ENCODE assay signal across 10 cellular contexts in genomic region chr9:123335227-123335985, GRCh38. TPM values are rescaled to one million over a fixed set of nuclear protein-coding genes. Genes with fewer than 3 reads are reported as not detected.
DNase-seq lines count a peak whose midpoint lies in the region; ATAC-seq, FAIRE-seq and TF ChIP-seq lines count a peak whose summit lies in the region.
"Had no signal": no experiment of that assay in that cellular context is flagged by ENCODE, and none has a peak within 500 bp of the region (broad histone marks: within the 10 kb centered on the region; RNA-seq: fewer than 3 reads in every experiment).

No MANE protein-coding gene starts in this region.

- no peak overlapping the region for H4K5ac ChIP-seq in H1 (ENCODE audit: insufficient read length, low read depth, low read length)

- peaks cover 59% of the 10 kb centered on the region for H3K4me1 Mint-ChIP-seq in stimulated activated naive CD8-positive, alpha-beta T cell treated with anti-CD3 and anti-CD28 coated beads, Interleukin-15, amount 100 ng/mL, for 72 hours

- H3K4ac ChIP-seq in H1 (replicated peaks; ENCODE audit: insufficient read length, low read depth, low read length): no peak overlapping the region

- ATAC-seq in stimulated activated naive CD8-positive, alpha-beta T cell treated with anti-CD3 and anti-CD28 coated beads, Interleukin-15, amount 100 ng/mL, for 72 hours: no peak

- H3K36me3 ChIP-seq in H1 (ENCODE audit: control insufficient read depth in 2 of 4, insufficient read depth in 4 of 4, low read length in 3 of 4) (no peaks in the 10 kb centered on the region), neural cell (ENCODE audit: insufficient read depth, low read length) (no peaks in the 10 kb centered on the region), BE2C (no peaks in the 10 kb centered on the region)
- H3K36me3 ChIP-seq: HAP-1 had no signal

- TF ChIP-seq CTCF in AG09319 (IDR thresholded peaks at IDR 0.05; ENCODE audit: low read depth, low read length) (no peak), H1 (IDR thresholded peaks at IDR 0.05; ENCODE audit: control extremely low read depth in 1 of 3, insufficient read depth in 1 of 3, low read depth in 1 of 3, low read length in 3 of 3) (no peak), neural cell (IDR thresholded peaks at IDR 0.05; ENCODE audit: poor library complexity, severe bottlenecking) (no peak), BE2C (IDR thresholded peaks at IDR 0.05; ENCODE audit: low read depth, low read length) (no peak)

- H3K79me2 ChIP-seq in H1 (ENCODE audit: control insufficient read depth in 1 of 2, insufficient read depth in 2 of 2, low read length in 2 of 2) (no peaks in the 10 kb centered on the region), neural cell (replicated peaks; ENCODE audit: insufficient read depth, low read length) (no peaks in the 10 kb centered on the region)

- no peak overlapping the region for H2AK5ac ChIP-seq in H1 (ENCODE audit: low read depth, low read length)

- H4K20me1 ChIP-seq in H1 (replicated peaks in 1 of 2; ENCODE audit: control insufficient read depth in 1 of 2, insufficient read depth in 2 of 2, low read length in 2 of 2): no peaks in the 10 kb centered on the region
- no peaks in the 10 kb centered on the region for H4K20me1 ChIP-seq in neural cell (ENCODE audit: insufficient read depth)

- H3K27ac ChIP-seq in H1 (ENCODE audit: low read depth, low read length) (no peak overlapping the region), neural cell (ENCODE audit: low read length) (no peak overlapping the region)

- TF ChIP-seq EP300 in H1 (IDR thresholded peaks at IDR 0.05; ENCODE audit: borderline replicate concordance in 1 of 2, low read depth in 2 of 2, low read length in 2 of 2) (no peak), neural cell (conservative IDR thresholded peaks at IDR 0.05; ENCODE audit: poor library complexity, severe bottlenecking) (no peak)

- DNase-seq in AG09319 (ENCODE audit: extremely low read depth, low read depth) (peak; percentile 28), NCI-H187 treated with DMSO at 0.1 percent for 48 hours (lab: John Stamatoyannopoulos, UW) (peak; percentile 51), H1 (ENCODE audit: low read depth in 1 of 2, low spot score in 2 of 2) (no peak), BE2C (no peak), COR-L47 (lab: John Stamatoyannopoulos, UW) (no peak), NCI-H748 treated with DMSO at 0.1 percent for 48 hours (lab: John Stamatoyannopoulos, UW) (no peak)
- no peak for DNase-seq in stimulated activated naive CD8-positive, alpha-beta T cell treated with anti-CD3 and anti-CD28 coated beads, Interleukin-15, amount 100 ng/mL, for 72 hours
- DNase-seq: NCI-H1092 had no signal

- H4K91ac ChIP-seq in H1 (replicated peaks; ENCODE audit: insufficient read length, low read length): no peak overlapping the region

- POLR2A ChIA-PET in H1 (lab: Charles Lee; ENCODE audit: partially characterized antibody): interaction anchor here (0.6 to 1.7 kb wide), 2 partner anchors 9 to 126 kb away, joined by 3 to 4 read pairs; no protein-coding TSS in a partner anchor

- H3K9ac ChIP-seq in H1 (replicated peaks in 1 of 4; ENCODE audit: extremely low read depth in 1 of 4, low read depth in 3 of 4, low read length in 3 of 4) (no peak overlapping the region), neural cell (ENCODE audit: low read length) (peak overlapping the region; percentile 9)

- no peaks in the 10 kb centered on the region for H3K79me1 ChIP-seq in H1 (ENCODE audit: low read depth, low read length)

- H2BK5ac ChIP-seq in H1 (ENCODE audit: low read depth, low read length): no peak overlapping the region

- no peak overlapping the region for H3K18ac ChIP-seq in H1 (ENCODE audit: extremely low read depth, low read length)

- no peaks in the 10 kb centered on the region for H3K27me3 Mint-ChIP-seq in stimulated activated naive CD8-positive, alpha-beta T cell treated with anti-CD3 and anti-CD28 coated beads, Interleukin-15, amount 100 ng/mL, for 72 hours

- no peak for TF ChIP-seq POLR2A in H1 (IDR thresholded peaks at IDR 0.05; ENCODE audit: control extremely low read depth in 1 of 2, low read depth in 2 of 2, low read length in 2 of 2)

- H3K23me2 ChIP-seq in H1 (ENCODE audit: low read depth, low read length): no peaks in the 10 kb centered on the region

- 0 out of 2 replicates have a peak overlapping the region, but pooled peaks have one; percentile 28 for H2BK12ac ChIP-seq in H1 (ENCODE audit: low read depth, low read length)

- no peak overlapping the region for H3K14ac ChIP-seq in H1 (ENCODE audit: insufficient read length)

- no peak overlapping the region for H2BK15ac ChIP-seq in H1 (ENCODE audit: low read length)

- H3K4me3 ChIP-seq in H1 (ENCODE audit: extremely low read depth in 1 of 4, insufficient read depth in 2 of 4, low read depth in 3 of 4, low read length in 4 of 4) (no peak overlapping the region), neural cell (ENCODE audit: low read length) (no peak overlapping the region), BE2C (ENCODE audit: low read depth, low read length) (no peak overlapping the region)
- H3K4me3 ChIP-seq: HAP-1 had no signal

- peaks cover 0 to 4% of the 10 kb centered on the region in 2 donors for H3K9me3 Mint-ChIP-seq in stimulated activated naive CD8-positive, alpha-beta T cell treated with anti-CD3 and anti-CD28 coated beads, Interleukin-15, amount 100 ng/mL, for 72 hours

- H2BK20ac ChIP-seq in H1 (ENCODE audit: low read length): no peak overlapping the region; the same call in 1 of the 2 replicates

- H3K56ac ChIP-seq in H1 (replicated peaks; ENCODE audit: insufficient read length, low read depth, low read length): no peak overlapping the region

- no peak overlapping the region for H3K23ac ChIP-seq in H1 (ENCODE audit: insufficient read length)

- no peak overlapping the region for H3K4me2 ChIP-seq in H1 (ENCODE audit: insufficient read depth in 1 of 2, low read depth in 2 of 2, low read length in 2 of 2)
- no peak overlapping the region for H3K4me2 ChIP-seq in neural cell (ENCODE audit: low read length)

- FAIRE-seq in H1 (lab: Jason Lieb, UNC): no peak

- CTCF ChIA-PET in H1 (lab: Charles Lee; ENCODE audit: partially characterized antibody): interaction anchor here (0.8 to 3.1 kb wide), 9 partner anchors 8 to 254 kb away, joined by 3 to 15 read pairs (median 4); no protein-coding TSS in a partner anchor

- WGBS in H1 (ENCODE audit: extremely low coverage in 1 of 2, insufficient coverage in 1 of 2, insufficient read length in 1 of 2, insufficient replicate concordance in 2 of 2, low coverage in 1 of 2, low lambda C conversion rate in 2 of 2, missing lambda C conversion rate in 1 of 2), 2 experiments: 60% methylated on average over 9 of the region's 9 CpGs; no CpG with 5 or more reads in 1 of the 2 experiments

- H3K4me1 ChIP-seq in H1 (replicated peaks in 1 of 4; ENCODE audit: control insufficient read depth in 3 of 4, insufficient read depth in 4 of 4, low read length in 3 of 4) (peaks cover 3 to 14% (median 7%) of the 10 kb centered on the region in 4 experiments), BE2C (no peaks in the 10 kb centered on the region; the same call in 1 of the 2 replicates)

- H3K27me3 ChIP-seq in H1 (replicated peaks in 1 of 4; ENCODE audit: control insufficient read depth in 3 of 4, extremely low read depth in 1 of 4, insufficient read depth in 3 of 4, low read length in 3 of 4): no peaks in the 10 kb centered on the region
- H3K27me3 ChIP-seq in neural cell (ENCODE audit: insufficient read depth, low read depth, low read length): no peaks in the 10 kb centered on the region
- H3K27me3 ChIP-seq in BE2C: no peaks in the 10 kb centered on the region

- H3K9me3 ChIP-seq in H1 (ENCODE audit: insufficient read depth in 2 of 2, low read depth in 1 of 2, low read length in 1 of 2) (no peaks in the 10 kb centered on the region), neural cell (ENCODE audit: low read length) (no peaks in the 10 kb centered on the region), BE2C (no peaks in the 10 kb centered on the region)
- H3K9me3 ChIP-seq: HAP-1 had no signal

- H3K9me2 ChIP-seq in neural cell (ENCODE audit: insufficient read depth, low read length): no peaks in the 10 kb centered on the region

- TF ChIP-seq RAD21 in H1 (IDR thresholded peaks at IDR 0.05 in 1 of 2, conservative IDR thresholded peaks at IDR 0.05 in 1 of 2; ENCODE audit: low read depth in 2 of 2, low read length in 2 of 2) (no peak), neural cell (conservative IDR thresholded peaks at IDR 0.05) (peak; percentile 15)

- no peaks in the 10 kb centered on the region for H3F3A ChIP-seq in neural cell (ENCODE audit: insufficient read depth, low read length, poor library complexity, severe bottlenecking)

- H4K8ac ChIP-seq in H1 (ENCODE audit: extremely low read depth, insufficient read depth, low read length): peak overlapping the region; percentile 72; the same call in 1 of the 2 replicates

- H2BK120ac ChIP-seq in H1 (replicated peaks; ENCODE audit: low read depth, low read length): no peak overlapping the region

- H3K4me3 Mint-ChIP-seq in stimulated activated naive CD8-positive, alpha-beta T cell treated with anti-CD3 and anti-CD28 coated beads, Interleukin-15, amount 100 ng/mL, for 72 hours: no peak overlapping the region

- H3K27ac Mint-ChIP-seq in stimulated activated naive CD8-positive, alpha-beta T cell treated with anti-CD3 and anti-CD28 coated beads, Interleukin-15, amount 100 ng/mL, for 72 hours: no peak overlapping the region

- H2AFZ ChIP-seq in H1 (ENCODE audit: low read length) (peak overlapping the region; percentile 47; the same call in 1 of the 2 replicates), neural cell (ENCODE audit: low read depth, low read length) (peak overlapping the region; percentile 34)

TF ChIP-seq in H1, 55 proteins besides CTCF, POLR2A, EP300 and RAD21 (continues in another document):
- TF ChIP-seq TEAD4 (IDR thresholded peaks at IDR 0.05; ENCODE audit: low read depth, low read length) (peak; percentile 71), RBBP5 (IDR thresholded peaks at IDR 0.05; ENCODE audit: borderline replicate concordance, low read depth, low read length) (0 out of 2 replicates have a peak, but pooled peaks have one; percentile 17)

TF ChIP-seq in neural cell, 6 proteins besides CTCF, POLR2A, EP300 and RAD21:
- TF ChIP-seq TAF1 (IDR thresholded peaks at IDR 0.05; ENCODE audit: low read depth): no peak

RNA-seq across cellular contexts. Expression of gene CRB2, which starts 20.6 kb away (rescaled TPM):
- 8.4 and 10.3 TPM in 2 replicates for total RNA-seq in H1 (2021; fragmentation: NEBNext Ultra II Directional; extraction: Animal tissue kit (Norgen Biotek cat#: 25700))
- polyA plus RNA-seq in H1 (2011; rRNA removed) (4.0 and 6.9 TPM in 2 replicates), neural cell (0.32 and 0.70 TPM in 2 replicates)
- polyA plus RNA-seq in H1 (2011; cell fraction: cytosol; rRNA removed): 4.8 TPM
- polyA plus RNA-seq in H1 (2011; cell fraction: nucleus; rRNA removed): 21.4 TPM
- polyA plus RNA-seq in H1 (2012, experiment 1 of 2): 5.1 to 11.2 TPM (median 9.5 TPM) in 4 replicates
- polyA plus RNA-seq in H1 (2012, experiment 2 of 2): 6.3 TPM
- polyA plus RNA-seq in H1 (2013, experiment 1 of 2): 3.3 TPM
- 3.0 TPM for polyA plus RNA-seq in H1 (2013, experiment 2 of 2)
- polyA minus RNA-seq in H1 (2011; rRNA and poly(A)+ RNA removed): 8.8 and 10.1 TPM in 2 replicates
- polyA minus RNA-seq in H1 (2011; cell fraction: cytosol; rRNA and poly(A)+ RNA removed): 17.2 TPM
- 19.0 TPM for polyA minus RNA-seq in H1 (2011; cell fraction: nucleus; rRNA and poly(A)+ RNA removed)
- polyA minus RNA-seq in neural cell: 1.2 and 1.3 TPM in 2 replicates
- polyA plus RNA-seq in BE2C (2012; ENCODE audit: insufficient read depth, insufficient read length, low read depth): 4.6 TPM

Comparison
In these comparisons a context has a peak if more than half of its experiments do, and no peak if none do; other contexts are left out.
1. DNase-seq: peak in AG09319 (single experiment) and NCI-H187 treated with DMSO at 0.1 percent for 48 hours (single experiment); none in H1 (0 of 2), BE2C (single experiment), COR-L47 (single experiment), NCI-H748 treated with DMSO at 0.1 percent for 48 hours (single experiment) and stimulated activated naive CD8-positive, alpha-beta T cell treated with anti-CD3 and anti-CD28 coated beads, Interleukin-15, amount 100 ng/mL, for 72 hours (0 of 2).